ENCODE assay signal across 15 cellular contexts in genomic region chr9:100499460-100499859, GRCh38. TPM values are rescaled to one million over a fixed set of nuclear protein-coding genes. Genes with fewer than 3 reads are reported as not detected.
A peak's percentile ranks its signal among the peaks of the same experiment; 100 is the strongest.
DNase-seq lines count a peak whose midpoint lies in the region; ATAC-seq and TF ChIP-seq lines count a peak whose summit lies in the region.
"Had no signal": no experiment of that assay in that cellular context is flagged by ENCODE, and none has a peak within 500 bp of the region (broad histone marks: within the 10 kb centered on the region; RNA-seq: fewer than 3 reads in every experiment).

No MANE protein-coding gene starts in this region.

- H3K79me2 ChIP-seq in GM23338 (replicated peaks; ENCODE audit: insufficient read depth), result peaks cover 69% of the 10 kb centered on the region
- H3K79me2 ChIP-seq in OCI-LY1 (ENCODE audit: insufficient read depth, low read length), result no peaks in the 10 kb centered on the region
- no peaks in the 10 kb centered on the region for H3K79me2 ChIP-seq in SU-DHL-6 (ENCODE audit: insufficient read depth, low read length)

- H4K20me1 ChIP-seq in GM23338 (replicated peaks; ENCODE audit: insufficient read depth), result peaks cover 17% of the 10 kb centered on the region
- H4K20me1 ChIP-seq in OCI-LY1 (ENCODE audit: insufficient read depth, low read length), result no peaks in the 10 kb centered on the region
- H4K20me1 ChIP-seq in SU-DHL-6 (ENCODE audit: low read depth, low read length), result no peaks in the 10 kb centered on the region

- H3K27me3 Mint-ChIP-seq in GM23338 (ENCODE audit: insufficient read depth, low read depth, poor library complexity) (no peaks in the 10 kb centered on the region), Caco-2 (ENCODE audit: insufficient read depth, unreplicated experiment) (no peaks in the 10 kb centered on the region)
- H3K27me3 Mint-ChIP-seq: CD4-positive, alpha-beta T cell had no signal

- no peaks in the 10 kb centered on the region for H3K9me3 Mint-ChIP-seq in GM23338
- H3K9me3 Mint-ChIP-seq in Caco-2 (ENCODE audit: unreplicated experiment), result no peaks in the 10 kb centered on the region
- H3K9me3 Mint-ChIP-seq: CD4-positive, alpha-beta T cell had no signal

- no peak overlapping the region; the same call in 1 of the 2 replicates for H3K27ac ChIP-seq in GM23338 (ENCODE audit: low read depth)
- peak overlapping the region; percentile 87 for H3K27ac ChIP-seq in OCI-LY1 (ENCODE audit: low read depth, low read length, poor library complexity, severe bottlenecking)
- no peak overlapping the region for H3K27ac ChIP-seq in SU-DHL-6 (ENCODE audit: low read depth, low read length)
- H3K27ac ChIP-seq: KMS-11 had no signal

- H3K9ac ChIP-seq in OCI-LY1 (ENCODE audit: low read length) (peak overlapping the region; percentile 46), SU-DHL-6 (ENCODE audit: low read length) (no peak overlapping the region)
- H3K9ac ChIP-seq: KMS-11 had no signal

- H3K4me2 ChIP-seq in GM23338, result no peak overlapping the region
- peak overlapping the region; percentile 64 for H3K4me2 ChIP-seq in OCI-LY1 (ENCODE audit: low read length)
- H3K4me2 ChIP-seq in SU-DHL-6 (ENCODE audit: low read depth, low read length, poor library complexity, severe bottlenecking), result peak overlapping the region; percentile 8
- H3K4me2 ChIP-seq: KMS-11 had no signal

- DNase-seq in GM23338 (ENCODE audit: low spot score), result no peak
- DNase-seq in DMS 273 treated with DMSO at 0.1 percent for 48 hours (lab: John Stamatoyannopoulos, UW), result no peak
- no peak for DNase-seq in SIG-M5 (lab: John Stamatoyannopoulos, UW)
- DNase-seq in Caco-2, result no peak
- DNase-seq: ACHN; BE2C; CD4-positive, alpha-beta T cell; DND-41; EL had no signal

- H3K4me1 Mint-ChIP-seq in GM23338, result peaks cover 32% of the 10 kb centered on the region
- no peaks in the 10 kb centered on the region for H3K4me1 Mint-ChIP-seq in Caco-2 (ENCODE audit: low read depth, unreplicated experiment)

- no peaks in the 10 kb centered on the region for H3K27me3 ChIP-seq in GM23338 (ENCODE audit: insufficient read depth)
- H3K27me3 ChIP-seq in OCI-LY1 (ENCODE audit: insufficient read depth, low read length), result no peaks in the 10 kb centered on the region
- H3K27me3 ChIP-seq in SU-DHL-6 (ENCODE audit: low read length), result no peaks in the 10 kb centered on the region
- no peaks in the 10 kb centered on the region for H3K27me3 ChIP-seq in Caco-2 (replicated peaks; ENCODE audit: control insufficient read depth, insufficient read depth, low read length)
- H3K27me3 ChIP-seq: BE2C had no signal

- intact Hi-C loops in Caco-2 (cut with micrococcal nuclease; ENCODE audit: unreplicated experiment), result no loop called here

- H3K9me3 ChIP-seq in OCI-LY1 (ENCODE audit: low read length), result no peaks in the 10 kb centered on the region
- H3K9me3 ChIP-seq in SU-DHL-6 (ENCODE audit: insufficient read depth, low read length), result no peaks in the 10 kb centered on the region
- no peaks in the 10 kb centered on the region for H3K9me3 ChIP-seq in Caco-2
- H3K9me3 ChIP-seq: BE2C, HAP-1 had no signal

- H3K27ac Mint-ChIP-seq in GM23338, result peak overlapping the region; percentile 29; the same call in 1 of the 2 replicates
- no peak overlapping the region for H3K27ac Mint-ChIP-seq in Caco-2 (ENCODE audit: unreplicated experiment)
- H3K27ac Mint-ChIP-seq: CD4-positive, alpha-beta T cell had no signal

- H2AFZ ChIP-seq in GM23338, result no peak overlapping the region
- H2AFZ ChIP-seq in OCI-LY1 (ENCODE audit: low read length), result peak overlapping the region; percentile 50; the same call in 1 of the 2 replicates
- peak overlapping the region; percentile 38 for H2AFZ ChIP-seq in SU-DHL-6 (ENCODE audit: low read depth, low read length, severe bottlenecking)

- H3K4me3 Mint-ChIP-seq in GM23338, result no peak overlapping the region
- no peak overlapping the region for H3K4me3 Mint-ChIP-seq in Caco-2 (ENCODE audit: unreplicated experiment)
- H3K4me3 Mint-ChIP-seq: CD4-positive, alpha-beta T cell had no signal

- H3F3A ChIP-seq in GM23338 (replicated peaks; ENCODE audit: low read depth) (no peaks in the 10 kb centered on the region), OCI-LY1 (ENCODE audit: insufficient read depth, low read length) (0 out of 2 replicates have a peak, but pooled peaks cover 10% of the 10 kb centered on the region), SU-DHL-6 (ENCODE audit: insufficient read depth) (no peaks in the 10 kb centered on the region)

- H3K36me3 ChIP-seq in GM23338 (ENCODE audit: insufficient read depth) (no peaks in the 10 kb centered on the region), OCI-LY1 (ENCODE audit: insufficient read depth, low read length) (peaks cover 10% of the 10 kb centered on the region), SU-DHL-6 (ENCODE audit: low read length) (no peaks in the 10 kb centered on the region), Caco-2 (ENCODE audit: control insufficient read depth, insufficient read depth, low read length) (no peaks in the 10 kb centered on the region)
- H3K36me3 ChIP-seq: BE2C had no signal

- POLR2A ChIA-PET in Caco-2 (lab: Charles Lee), result no interaction called here

- H3K9me2 ChIP-seq in GM23338 (ENCODE audit: insufficient read depth), result no peaks in the 10 kb centered on the region
- H3K9me2 ChIP-seq in OCI-LY1 (ENCODE audit: low read depth, low read length), result no peaks in the 10 kb centered on the region
- no peaks in the 10 kb centered on the region for H3K9me2 ChIP-seq in SU-DHL-6 (replicated peaks; ENCODE audit: insufficient read depth, low read length)

- ATAC-seq in GM23338 (no peak), HG02970 (IDR thresholded peaks at IDR 0.05; ENCODE audit: low FRiP score, unreplicated experiment) (no peak)

- CTCF ChIA-PET in Caco-2 (lab: Charles Lee), result no interaction called here

- BruUV-seq in Caco-2 (replicated peaks; lab: Mats Ljungman, UMichigan), result no TSS peak

- H3K4me1 ChIP-seq in GM23338 (ENCODE audit: insufficient read depth) (peaks cover 24% of the 10 kb centered on the region), OCI-LY1 (ENCODE audit: insufficient read depth, low read length, severe bottlenecking) (peaks cover 49% of the 10 kb centered on the region), Caco-2 (no peaks in the 10 kb centered on the region)
- H3K4me1 ChIP-seq: BE2C had no signal

- TF ChIP-seq CTCF in GM23338 (conservative IDR thresholded peaks at IDR 0.05; ENCODE audit: low read depth in 2 of 2) (no peak), OCI-LY1 (IDR thresholded peaks at IDR 0.05; ENCODE audit: low read length) (no peak), SU-DHL-6 (IDR thresholded peaks at IDR 0.05; ENCODE audit: insufficient read depth, low read length, poor library complexity, severe bottlenecking) (no peak), Caco-2 (IDR thresholded peaks at IDR 0.05; ENCODE audit: insufficient read depth in 1 of 2, low read depth in 1 of 2, low read length in 1 of 2, severe bottlenecking in 1 of 2, unreplicated experiment in 1 of 2) (no peak)

- no peak overlapping the region for H3K4me3 ChIP-seq in GM23338
- peak overlapping the region; percentile 38 for H3K4me3 ChIP-seq in OCI-LY1 (ENCODE audit: low read depth, low read length, poor library complexity, severe bottlenecking)
- no peak overlapping the region for H3K4me3 ChIP-seq in SU-DHL-6 (ENCODE audit: insufficient read depth, low read length, poor library complexity, severe bottlenecking)
- H3K4me3 ChIP-seq in Caco-2 (ENCODE audit: low read depth, low read length), result no peak overlapping the region
- H3K4me3 ChIP-seq: HAP-1 had no signal

- peaks cover 22% of the 10 kb centered on the region; the same call in 2 of the 3 replicates for H3K36me3 Mint-ChIP-seq in GM23338 (ENCODE audit: low read depth)
- H3K36me3 Mint-ChIP-seq in Caco-2 (ENCODE audit: insufficient read depth, unreplicated experiment), result no peaks in the 10 kb centered on the region

TF ChIP-seq in GM23338, 12 proteins besides CTCF, POLR2A, EP300 and RAD21 (continues in another document):
- TF ChIP-seq EZH2 (IDR thresholded peaks at IDR 0.05; ENCODE audit: low read depth, unreplicated experiment) (no peak), NANOG (IDR thresholded peaks at IDR 0.05; ENCODE audit: borderline replicate concordance) (no peak)

RNA-seq across cellular contexts. Expression of gene TMEFF1, which starts 26.5 kb away (rescaled TPM):
- 75.8 and 85.2 TPM in 2 replicates for total RNA-seq in GM23338 (2014; rRNA removed; shearing (Covaris generic))
- polyA plus RNA-seq in GM23338 (2016; fragmentation: Nextera tagmentation; extraction: Ambion mirVana), result 6.6 and 12.8 TPM in 2 replicates
- total RNA-seq in Caco-2 (2022), result 2.7 and 4.2 TPM in 2 replicates
- total RNA-seq: CD4-positive, alpha-beta T cell; HT-29 had no signal

Comparison
In these comparisons a context has a peak if more than half of its experiments do, and no peak if none do; other contexts are left out.
1. RNA of gene TMEFF1, which starts 26.5 kb away (total RNA-seq): 75.8 to 85.2 TPM in GM23338; 2.7 to 4.2 TPM in Caco-2; every median in the first group is over 10 times any median in the second.